Comparison of ENCODE assay signal across 9 cellular contexts in genomic region chrX:21725498-21725897, GRCh38. TPM values are rescaled to one million over a fixed set of nuclear protein-coding genes. Genes with fewer than 3 reads are reported as not detected.
DNase-seq lines count a peak whose midpoint lies in the region; ATAC-seq and TF ChIP-seq lines count a peak whose summit lies in the region.
"Had no signal": no experiment of that assay in that cellular context is flagged by ENCODE, and none has a peak within 500 bp of the region (broad histone marks: within the 10 kb centered on the region; RNA-seq: fewer than 3 reads in every experiment).

No MANE protein-coding gene starts in this region.

- H3K4me2 ChIP-seq in IMR-90 (ENCODE audit: low read depth, low read length): no peak overlapping the region

- H2BK5ac ChIP-seq in IMR-90 (ENCODE audit: low read depth, low read length, poor library complexity, severe bottlenecking): no peak overlapping the region

- H4K5ac ChIP-seq in IMR-90 (ENCODE audit: low read depth, low read length): no peak overlapping the region

- no peak overlapping the region for H2AFZ ChIP-seq in IMR-90 (replicated peaks; ENCODE audit: low read length, poor library complexity)

- no peak overlapping the region for H3K4ac ChIP-seq in IMR-90 (ENCODE audit: low read depth, low read length)

- no peaks in the 10 kb centered on the region; the same call in 1 of the 2 replicates for H3K27me3 ChIP-seq in IMR-90 (ENCODE audit: control insufficient read depth, insufficient read depth, low read length)
- no peaks in the 10 kb centered on the region for H3K27me3 ChIP-seq in RWPE2 (ENCODE audit: insufficient read depth, poor library complexity, severe bottlenecking)

- DNase-seq in Ammon's horn (ENCODE audit: low spot score) (peak; percentile 25), IMR-90 (peak; percentile 60), RWPE2 (ENCODE audit: low spot score) (no peak), kidney glomerular epithelial cell (lab: John Stamatoyannopoulos, UW) (peak; percentile 16), GM19240 (ENCODE audit: insufficient read length, low spot score) (no peak)

- no TSS peak for BruUV-seq in IMR-90 (replicated peaks; lab: Mats Ljungman, UMichigan)

- H3K9me3 ChIP-seq in IMR-90 (ENCODE audit: control insufficient read depth, insufficient read depth, low read length) (no peaks in the 10 kb centered on the region), RWPE2 (ENCODE audit: severe bottlenecking) (no peaks in the 10 kb centered on the region)

- no peaks in the 10 kb centered on the region for H3K9me1 ChIP-seq in IMR-90 (ENCODE audit: insufficient read depth, low read length)

- no peak overlapping the region for H4K8ac ChIP-seq in IMR-90 (ENCODE audit: low read depth in 2 of 2, low read length in 2 of 2)

- in situ Hi-C loops in IMR-90 (cut with MboI; ENCODE audit: low sequenced_read_pairs): loop anchor here (25.0 kb wide), 1 partner anchor 1463 kb away; the partner anchor contains the start of gene RPS6KA3

- CTCF ChIA-PET in IMR-90 (lab: Yijun Ruan, JAX): interaction anchor here (1.4 kb wide), 1 partner anchor 1196 kb away, joined by 6 read pairs; no protein-coding TSS in a partner anchor

- POLR2A ChIA-PET in IMR-90 (lab: Charles Lee; ENCODE audit: unreplicated experiment): no interaction called here

- no peak overlapping the region for H2AK5ac ChIP-seq in IMR-90 (ENCODE audit: low read depth, low read length)

- no peak overlapping the region for H2BK15ac ChIP-seq in IMR-90 (ENCODE audit: low read depth, low read length)

- H2BK20ac ChIP-seq in IMR-90 (ENCODE audit: low read depth, low read length): no peak overlapping the region

- no peak overlapping the region for H3K56ac ChIP-seq in IMR-90 (ENCODE audit: extremely low read depth, insufficient read depth, low read length)

- no peak overlapping the region for H3K14ac ChIP-seq in IMR-90 (replicated peaks; ENCODE audit: low read depth, low read length)

- H3K9ac ChIP-seq in IMR-90 (ENCODE audit: low read depth, low read length): no peak overlapping the region

- H2BK120ac ChIP-seq in IMR-90 (ENCODE audit: low read depth, low read length): no peak overlapping the region

- dilution Hi-C loops in IMR-90 (cut with HindIII; ENCODE audit: low sequenced_read_pairs, unreplicated experiment): no loop called here

- H3K27ac ChIP-seq in IMR-90 (ENCODE audit: insufficient read depth, low read length): no peak overlapping the region
- H3K27ac ChIP-seq in RWPE2 (ENCODE audit: poor library complexity, severe bottlenecking): no peak overlapping the region

- H3K23ac ChIP-seq in IMR-90 (ENCODE audit: low read depth, low read length): no peak overlapping the region

- no CpG with 5 or more reads among the region's 2 CpGs for WGBS in IMR-90 (ENCODE audit: extremely low coverage in 2 of 2, insufficient read length in 1 of 2), 2 experiments

- H3K4me1 ChIP-seq in IMR-90 (ENCODE audit: control insufficient read depth, insufficient read depth, low read length) (no peaks in the 10 kb centered on the region), RWPE2 (ENCODE audit: insufficient read depth, poor library complexity, severe bottlenecking) (no peaks in the 10 kb centered on the region)

- H3K4me3 ChIP-seq in IMR-90 (ENCODE audit: insufficient read depth, low read depth, low read length) (no peak overlapping the region), RWPE2 (ENCODE audit: severe bottlenecking) (no peak overlapping the region)

- TF ChIP-seq POLR2A in IMR-90 (IDR thresholded peaks at IDR 0.05; ENCODE audit: low read depth, low read length): no peak

- H4K20me1 ChIP-seq in IMR-90 (ENCODE audit: insufficient read depth, low read length): no peaks in the 10 kb centered on the region

- H4K91ac ChIP-seq in IMR-90 (ENCODE audit: insufficient read depth, low read depth, low read length): no peak overlapping the region

- H3K18ac ChIP-seq in IMR-90 (ENCODE audit: low read depth, low read length): no peak overlapping the region

- intact Hi-C loops in IMR-90 (cut with micrococcal nuclease): loop anchor here (1.0 kb wide), 1 partner anchor 1195 kb away; no protein-coding TSS in a partner anchor

- H3K36me3 ChIP-seq in IMR-90 (ENCODE audit: control insufficient read depth, insufficient read depth, low read length) (no peaks in the 10 kb centered on the region), RWPE2 (ENCODE audit: low read depth) (no peaks in the 10 kb centered on the region)

- ATAC-seq in IMR-90 (ENCODE audit: low read depth): no peak
- no peak for ATAC-seq in RWPE2 (ENCODE audit: low read depth)
- ATAC-seq in GM18909 (IDR thresholded peaks at IDR 0.05; ENCODE audit: poor library complexity, unreplicated experiment): no peak
- ATAC-seq in GM18861 (IDR thresholded peaks at IDR 0.05; ENCODE audit: unreplicated experiment): no peak
- no peak for ATAC-seq in HG03196 (IDR thresholded peaks at IDR 0.05; ENCODE audit: unreplicated experiment)
- ATAC-seq: T-cell had no signal

- TF ChIP-seq RAD21 in IMR-90 (IDR thresholded peaks at IDR 0.05; ENCODE audit: low read length): peak; percentile 67

- H3K79me1 ChIP-seq in IMR-90 (ENCODE audit: low read depth in 1 of 2, low read length in 2 of 2): no peaks in the 10 kb centered on the region

- no peak overlapping the region for H2AK9ac ChIP-seq in IMR-90 (replicated peaks; ENCODE audit: low read depth, low read length, poor library complexity)

- TF ChIP-seq CTCF in IMR-90 (conservative IDR thresholded peaks at IDR 0.05; ENCODE audit: low read depth, low read length): peak; percentile 56
- TF ChIP-seq CTCF in RWPE2 (IDR thresholded peaks at IDR 0.05; ENCODE audit: poor library complexity, severe bottlenecking): peak; percentile 35

TF ChIP-seq in IMR-90, 13 proteins besides CTCF, POLR2A, EP300 and RAD21:
- TF ChIP-seq MAZ (IDR thresholded peaks at IDR 0.05; ENCODE audit: borderline replicate concordance, low read depth, low read length) (no peak), SMC3 (IDR thresholded peaks at IDR 0.05; ENCODE audit: low read depth, low read length) (peak; percentile 45), NFE2L2 (IDR thresholded peaks at IDR 0.05; ENCODE audit: low read depth, low read length) (no peak)
- TF ChIP-seq, protein P1, sequence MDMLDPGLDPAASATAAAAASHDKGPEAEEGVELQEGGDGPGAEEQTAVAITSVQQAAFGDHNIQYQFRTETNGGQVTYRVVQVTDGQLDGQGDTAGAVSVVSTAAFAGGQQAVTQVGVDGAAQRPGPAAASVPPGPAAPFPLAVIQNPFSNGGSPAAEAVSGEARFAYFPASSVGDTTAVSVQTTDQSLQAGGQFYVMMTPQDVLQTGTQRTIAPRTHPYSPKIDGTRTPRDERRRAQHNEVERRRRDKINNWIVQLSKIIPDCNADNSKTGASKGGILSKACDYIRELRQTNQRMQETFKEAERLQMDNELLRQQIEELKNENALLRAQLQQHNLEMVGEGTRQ (IDR thresholded peaks at IDR 0.05; ENCODE audit: low read depth, low read length): no peak
TF ChIP-seq in IMR-90: peak in this region for 1.

RNA-seq across cellular contexts. Expression of gene SMPX, which starts 32.4 kb away (rescaled TPM):
- not detected in 2 replicates for total RNA-seq in IMR-90 (2012; rRNA removed)
- polyA plus RNA-seq in IMR-90 (2012; rRNA removed): not detected in 2 replicates
- polyA plus RNA-seq in IMR-90 (2012; cell fraction: cytosol; rRNA removed): not detected in 2 replicates
- not detected in 2 replicates for polyA plus RNA-seq in IMR-90 (2012; cell fraction: nucleus; rRNA removed; ENCODE audit: low replicate concordance)
- total RNA-seq: T-cell had no signal

Comparison
In these comparisons a context has a peak if more than half of its experiments do, and no peak if none do; other contexts are left out.
1. DNase-seq: peak in Ammon's horn (single experiment), IMR-90 (single experiment) and kidney glomerular epithelial cell (single experiment); none in RWPE2 (single experiment) and GM19240 (single experiment).